In genomic region chr14:101980700-101981099, GRCh38 we compare ENCODE assay signal across 10 cellular contexts. TPM values are rescaled to one million over a fixed set of nuclear protein-coding genes. Genes with fewer than 3 reads are reported as not detected.
A peak's percentile ranks its signal among the peaks of the same experiment; 100 is the strongest.
DNase-seq lines count a peak whose midpoint lies in the region; ATAC-seq, FAIRE-seq and TF ChIP-seq lines count a peak whose summit lies in the region.
"Had no signal": no experiment of that assay in that cellular context is flagged by ENCODE, and none has a peak within 500 bp of the region (broad histone marks: within the 10 kb centered on the region; RNA-seq: fewer than 3 reads in every experiment).

No MANE protein-coding gene starts in this region.

- intact Hi-C loops in endothelial cell of umbilical vein (cut with micrococcal nuclease): loop anchor here (1.0 kb wide), 1 partner anchor 19 kb away; no protein-coding TSS in a partner anchor

- TF ChIP-seq CTCF in endothelial cell of umbilical vein (IDR thresholded peaks at IDR 0.05; ENCODE audit: extremely low read depth in 1 of 2, insufficient read depth in 1 of 2, low read depth in 1 of 2, low read length in 2 of 2) (no peak), WTC11 (IDR thresholded peaks at IDR 0.05) (no peak)

- no peaks in the 10 kb centered on the region for H3K79me1 ChIP-seq in trophoblast cell (ENCODE audit: low read length)

- H2BK12ac ChIP-seq in trophoblast cell (ENCODE audit: low read length): no peak overlapping the region

- peaks cover 42% of the 10 kb centered on the region for H3K36me3 Mint-ChIP-seq in T-helper 1 cell treated with Interleukin-12 subunit alpha and Interleukin-12 subunit beta and Interleukin-4 antibody, amounts not matched to agents 30 μg/mL and 1 μg/mL, for 36 hours (ENCODE audit: low read depth)
- H3K36me3 Mint-ChIP-seq in WTC11: peaks cover 70% of the 10 kb centered on the region

- H3K4me1 Mint-ChIP-seq in T-helper 1 cell treated with Interleukin-12 subunit alpha and Interleukin-12 subunit beta and Interleukin-4 antibody, amounts not matched to agents 30 μg/mL and 1 μg/mL, for 36 hours (ENCODE audit: low read depth): no peaks in the 10 kb centered on the region
- H3K4me1 Mint-ChIP-seq in WTC11: no peaks in the 10 kb centered on the region

- H3K4ac ChIP-seq in trophoblast cell (ENCODE audit: low read depth, low read length): no peak overlapping the region

- BruUV-seq in endothelial cell of umbilical vein (replicated peaks; lab: Mats Ljungman, UMichigan): no TSS peak

- POLR2A ChIA-PET in endothelial cell of umbilical vein (lab: Charles Lee): no interaction called here
- POLR2A ChIA-PET in WTC11 (lab: Charles Lee): no interaction called here

- ATAC-seq in HG02763 (IDR thresholded peaks at IDR 0.05; ENCODE audit: unreplicated experiment): peak; percentile 81
- ATAC-seq in WTC11: no peak

- H3K27ac ChIP-seq in endothelial cell of umbilical vein (ENCODE audit: insufficient read depth, low read depth, low read length) (no peak overlapping the region), trophoblast cell (ENCODE audit: low read depth, low read length) (no peak overlapping the region)
- H3K27ac ChIP-seq: BLaER1 had no signal

- H3K4me1 ChIP-seq in endothelial cell of umbilical vein (ENCODE audit: control insufficient read depth, extremely low read depth, insufficient read depth, low read length) (peaks cover 8% of the 10 kb centered on the region), trophoblast cell (ENCODE audit: control insufficient read depth in 1 of 2, insufficient read depth in 2 of 2, low read length in 2 of 2) (peaks cover 3 to 5% of the 10 kb centered on the region in 2 experiments)

- TF ChIP-seq POLR2A in endothelial cell of umbilical vein (IDR thresholded peaks at IDR 0.05; ENCODE audit: low read depth, low read length): no peak

- H3K9me3 Mint-ChIP-seq in T-helper 1 cell treated with Interleukin-12 subunit alpha and Interleukin-12 subunit beta and Interleukin-4 antibody, amounts not matched to agents 30 μg/mL and 1 μg/mL, for 36 hours: no peaks in the 10 kb centered on the region
- H3K9me3 Mint-ChIP-seq in WTC11: no peaks in the 10 kb centered on the region
- H3K9me3 Mint-ChIP-seq: activated T-cell treated with anti-CD3 and anti-CD28 coated beads, Interleukin-2, amount 50 U/mL, for 4 hours had no signal

- H3K9me3 ChIP-seq in endothelial cell of umbilical vein (replicated peaks; ENCODE audit: control insufficient read depth, insufficient read depth, low read length) (no peaks in the 10 kb centered on the region), trophoblast cell (ENCODE audit: insufficient read depth, low read depth, low read length) (no peaks in the 10 kb centered on the region)
- H3K9me3 ChIP-seq: BLaER1 had no signal

- H3K27ac Mint-ChIP-seq in T-helper 1 cell treated with Interleukin-12 subunit alpha and Interleukin-12 subunit beta and Interleukin-4 antibody, amounts not matched to agents 30 μg/mL and 1 μg/mL, for 36 hours: peak overlapping the region; percentile 19
- H3K27ac Mint-ChIP-seq in WTC11: no peak overlapping the region

- H3K79me2 ChIP-seq in endothelial cell of umbilical vein (ENCODE audit: control insufficient read depth, insufficient read depth, low read length) (peaks cover 24% of the 10 kb centered on the region), trophoblast cell (ENCODE audit: control insufficient read depth, insufficient read depth, low read length, poor library complexity) (no peaks in the 10 kb centered on the region)

- CTCF ChIA-PET in endothelial cell of umbilical vein (lab: Charles Lee) (interaction anchor here (0.6 to 1.7 kb wide), 3 partner anchors 31 to 273 kb away, joined by 3 to 5 read pairs (median 4); no protein-coding TSS in a partner anchor), WTC11 (lab: Charles Lee) (no interaction called here)

- H3K4me2 ChIP-seq in endothelial cell of umbilical vein (ENCODE audit: insufficient read depth, low read length): no peak overlapping the region
- no peak overlapping the region for H3K4me2 ChIP-seq in trophoblast cell (ENCODE audit: low read length)
- H3K4me2 ChIP-seq: BLaER1 had no signal

- peak; percentile 78 for FAIRE-seq in endothelial cell of umbilical vein (lab: Jason Lieb, UNC)

- no peak overlapping the region for H2BK5ac ChIP-seq in trophoblast cell (ENCODE audit: low read depth, low read length, poor library complexity)

- no peak overlapping the region for H4K8ac ChIP-seq in trophoblast cell (ENCODE audit: low read depth, low read length)

- no peaks in the 10 kb centered on the region for H3K27me3 Mint-ChIP-seq in T-helper 1 cell treated with Interleukin-12 subunit alpha and Interleukin-12 subunit beta and Interleukin-4 antibody, amounts not matched to agents 30 μg/mL and 1 μg/mL, for 36 hours (ENCODE audit: low read depth)
- no peaks in the 10 kb centered on the region for H3K27me3 Mint-ChIP-seq in WTC11 (ENCODE audit: low read depth)

- H3K4me3 Mint-ChIP-seq in T-helper 1 cell treated with Interleukin-12 subunit alpha and Interleukin-12 subunit beta and Interleukin-4 antibody, amounts not matched to agents 30 μg/mL and 1 μg/mL, for 36 hours: peak overlapping the region; percentile 10
- H3K4me3 Mint-ChIP-seq in WTC11: no peak overlapping the region
- H3K4me3 Mint-ChIP-seq: activated T-cell treated with anti-CD3 and anti-CD28 coated beads, Interleukin-2, amount 50 U/mL, for 4 hours had no signal

- no peak overlapping the region for H2BK120ac ChIP-seq in trophoblast cell (ENCODE audit: insufficient read depth, low read length, poor library complexity)

- no peak overlapping the region for H2AK5ac ChIP-seq in trophoblast cell (ENCODE audit: low read length)

- H3K4me3 ChIP-seq in endothelial cell of umbilical vein (replicated peaks in 1 of 3; ENCODE audit: insufficient read depth in 1 of 3, low read depth in 1 of 3, low read length in 3 of 3): no peak overlapping the region
- H3K4me3 ChIP-seq in trophoblast cell (ENCODE audit: low read depth, low read length): no peak overlapping the region
- H3K4me3 ChIP-seq: BLaER1 had no signal

- H3K27me3 ChIP-seq in endothelial cell of umbilical vein (ENCODE audit: control insufficient read depth in 2 of 2, insufficient read depth in 2 of 2, low read length in 2 of 2): no peaks in the 10 kb centered on the region
- no peaks in the 10 kb centered on the region for H3K27me3 ChIP-seq in trophoblast cell (ENCODE audit: insufficient read depth, low read length)
- H3K27me3 ChIP-seq: BLaER1 had no signal

- peaks cover 19 to 37% of the 10 kb centered on the region in 2 experiments for H3K36me3 ChIP-seq in endothelial cell of umbilical vein (ENCODE audit: control insufficient read depth in 2 of 2, extremely low read depth in 1 of 2, insufficient read depth in 2 of 2, low read length in 2 of 2)
- H3K36me3 ChIP-seq in trophoblast cell (ENCODE audit: control insufficient read depth in 1 of 2, insufficient read depth in 2 of 2, low read length in 2 of 2): peaks cover 28 to 41% of the 10 kb centered on the region in 2 experiments

- WGBS in trophoblast cell (ENCODE audit: extremely low coverage, insufficient coverage, insufficient read length): no CpG with 5 or more reads among the region's 2 CpGs

- H4K20me1 ChIP-seq in endothelial cell of umbilical vein (replicated peaks; ENCODE audit: control insufficient read depth, extremely low read depth, insufficient read depth, low read length): no peaks in the 10 kb centered on the region

- H3K9ac ChIP-seq in endothelial cell of umbilical vein (replicated peaks; ENCODE audit: extremely low read depth, insufficient read depth, low read length): no peak overlapping the region
- no peak overlapping the region for H3K9ac ChIP-seq in trophoblast cell (ENCODE audit: low read length)
- H3K9ac ChIP-seq: BLaER1 had no signal

- no peak overlapping the region for H4K12ac ChIP-seq in trophoblast cell (ENCODE audit: low read depth, low read length)

- no peak overlapping the region for H3K14ac ChIP-seq in trophoblast cell (ENCODE audit: low read length)

- dilution Hi-C loops in endothelial cell of umbilical vein (cut with MboI; ENCODE audit: extremely low pct_ligation_motif_present, low sequenced_read_pairs): no loop called here

- H3K9me1 ChIP-seq in endothelial cell of umbilical vein (replicated peaks; ENCODE audit: control insufficient read depth, extremely low read depth, insufficient read depth, low read length): no peaks in the 10 kb centered on the region

- H4K91ac ChIP-seq in trophoblast cell (ENCODE audit: low read depth, low read length): no peak overlapping the region

- no peak overlapping the region for H3K18ac ChIP-seq in trophoblast cell (ENCODE audit: low read length)

- H2AFZ ChIP-seq in endothelial cell of umbilical vein (ENCODE audit: low read depth, low read length) (no peak overlapping the region), trophoblast cell (ENCODE audit: insufficient read depth, low read length, poor library complexity) (no peak overlapping the region)

- DNase-seq in T-helper 1 cell (no peak), NOMO-1 treated with dmso at 0.1 percent for 144 hours (lab: John Stamatoyannopoulos, UW; ENCODE audit: unreplicated experiment) (peak; percentile 52), endothelial cell of umbilical vein (ENCODE audit: low read depth, low spot score) (peak; percentile 90), trophoblast cell (peak; percentile 91 to 96), DMS79 treated with DMSO at 0.1 percent for 48 hours (lab: John Stamatoyannopoulos, UW) (no peak), WTC11 (ENCODE audit: low spot score) (no peak)
- DNase-seq: activated T-cell treated with anti-CD3 and anti-CD28 coated beads, Interleukin-2, amount 50 U/mL, for 4 hours had no signal

- H3K23ac ChIP-seq in trophoblast cell (ENCODE audit: low read length): no peak overlapping the region

TF ChIP-seq in endothelial cell of umbilical vein, 7 proteins besides CTCF, POLR2A, EP300 and RAD21 (continues in another document):
- TF ChIP-seq MAX (IDR thresholded peaks at IDR 0.05; ENCODE audit: insufficient read depth, insufficient read length): no peak

TF ChIP-seq in WTC11, 78 proteins besides CTCF, POLR2A, EP300 and RAD21 (continues in another document):
- no peak for TF ChIP-seq ZNF232 (CRISPR knock-in tag; IDR thresholded peaks at IDR 0.05)
- TF ChIP-seq ZNF138 (CRISPR knock-in tag; conservative IDR thresholded peaks at IDR 0.05): no peak
- no peak for TF ChIP-seq PRRX2 (CRISPR knock-in tag; IDR thresholded peaks at IDR 0.05)
- no peak for TF ChIP-seq FOXP1 (CRISPR knock-in tag; IDR thresholded peaks at IDR 0.05; ENCODE audit: borderline replicate concordance)

RNA-seq across cellular contexts. Expression of gene DYNC1H1, which starts 16.3 kb away (rescaled TPM):
- total RNA-seq in endothelial cell of umbilical vein: 596 and 648 TPM in 2 replicates
- polyA plus RNA-seq in endothelial cell of umbilical vein: 235 and 254 TPM in 2 replicates
- 268 and 289 TPM in 2 replicates for polyA plus RNA-seq in endothelial cell of umbilical vein (2011; cell fraction: cytosol; rRNA removed)
- polyA plus RNA-seq in endothelial cell of umbilical vein (2011; cell fraction: nucleus; rRNA removed): 442 and 586 TPM in 2 replicates
- polyA plus RNA-seq in endothelial cell of umbilical vein (2012): 436 and 546 TPM in 2 replicates
- 733 and 844 TPM in 2 replicates for polyA minus RNA-seq in endothelial cell of umbilical vein
- 261 TPM for polyA minus RNA-seq in endothelial cell of umbilical vein (2011; cell fraction: cytosol; rRNA and poly(A)+ RNA removed)
- polyA minus RNA-seq in endothelial cell of umbilical vein (2011; cell fraction: nucleus; rRNA and poly(A)+ RNA removed): 697 and 703 TPM in 2 replicates
- 105 and 109 TPM in 2 replicates for polyA plus RNA-seq in trophoblast cell (2013)
- total RNA-seq in WTC11 (2021): 382 to 438 TPM (median 392 TPM) in 3 replicates

Comparison
In these comparisons a context has a peak if more than half of its experiments do, and no peak if none do; other contexts are left out.
1. DNase-seq: peak in NOMO-1 treated with dmso at 0.1 percent for 144 hours (single experiment), endothelial cell of umbilical vein (single experiment) and trophoblast cell (2 of 2); none in T-helper 1 cell (0 of 5), DMS79 treated with DMSO at 0.1 percent for 48 hours (single experiment) and WTC11 (single experiment).